ENCODE assay signal across 15 cellular contexts in the genomic region with DNA sequence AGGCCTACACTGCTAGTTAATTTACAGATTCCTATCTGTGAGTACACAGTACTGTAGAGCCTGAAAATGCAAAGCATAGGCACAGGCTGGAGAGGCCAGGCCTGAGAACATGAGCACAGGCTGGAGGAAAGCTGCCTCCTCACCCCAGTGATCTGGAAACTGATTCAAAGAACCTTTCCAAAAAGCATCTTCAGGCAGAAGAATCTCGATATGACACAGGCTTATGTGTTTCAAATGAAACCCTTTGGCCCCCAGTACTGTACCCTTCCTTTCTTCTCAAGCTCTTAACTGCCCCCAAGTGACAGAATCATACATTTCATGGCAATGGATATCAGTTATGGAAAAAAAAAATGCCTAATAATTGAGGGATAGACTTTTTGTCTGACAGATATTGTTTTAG.
DNase-seq lines count a peak whose midpoint lies in the region; ATAC-seq and TF ChIP-seq lines count a peak whose summit lies in the region.
"Had no signal": no experiment of that assay in that cellular context is flagged by ENCODE, and none has a peak within 500 bp of the region (broad histone marks: within the 10 kb centered on the region; RNA-seq: fewer than 3 reads in every experiment).

No MANE protein-coding gene starts in this region.

- DNase-seq in NAMALWA (ENCODE audit: low spot score) (peak; percentile 24), brain microvascular endothelial cell (no peak), T-helper 1 cell (no peak), nucleus accumbens (lab: John Stamatoyannopoulos, UW) (no peak)
- DNase-seq: activated effector memory CD4-positive, alpha-beta T cell treated with Interleukin-2 at 50 U/mL for 16 hours; heart right ventricle; MV-4-11; Peyer's patch; small intestine; WERI-Rb-1 had no signal

- peak; percentile 20 for TF ChIP-seq CTCF in brain microvascular endothelial cell (IDR thresholded peaks at IDR 0.05; ENCODE audit: low read depth, low read length, missing control alignments)
- peak; percentile 34 for TF ChIP-seq CTCF in neural cell (IDR thresholded peaks at IDR 0.05; ENCODE audit: poor library complexity, severe bottlenecking)

- H2AFZ ChIP-seq in neural cell (ENCODE audit: low read depth, low read length) = no peak overlapping the region

- no peaks in the 10 kb centered on the region for H3F3A ChIP-seq in neural cell (ENCODE audit: insufficient read depth, low read length, poor library complexity, severe bottlenecking)

- ATAC-seq in GM19351 (IDR thresholded peaks at IDR 0.05; ENCODE audit: unreplicated experiment) = peak; percentile 47
- ATAC-seq in GM18861 (IDR thresholded peaks at IDR 0.05; ENCODE audit: unreplicated experiment) = no peak
- ATAC-seq in HG02938 (IDR thresholded peaks at IDR 0.05; ENCODE audit: unreplicated experiment) = no peak
- ATAC-seq: heart right ventricle had no signal

- no peaks in the 10 kb centered on the region for H3K27me3 ChIP-seq in brain microvascular endothelial cell (replicated peaks)
- H3K27me3 ChIP-seq in neural cell (ENCODE audit: insufficient read depth, low read depth, low read length) = no peaks in the 10 kb centered on the region
- H3K27me3 ChIP-seq: heart right ventricle, Peyer's patch had no signal

- no peaks in the 10 kb centered on the region for H3K79me2 ChIP-seq in neural cell (replicated peaks; ENCODE audit: insufficient read depth, low read length)

- H3K4me2 ChIP-seq in neural cell (ENCODE audit: low read length) = no peak overlapping the region

- H3K4me3 ChIP-seq in brain microvascular endothelial cell (ENCODE audit: low read depth, low read length) (no peak overlapping the region), neural cell (ENCODE audit: low read length) (no peak overlapping the region)
- H3K4me3 ChIP-seq: coronary artery, heart right ventricle, Peyer's patch had no signal

- H3K36me3 ChIP-seq in brain microvascular endothelial cell (replicated peaks) (no peaks in the 10 kb centered on the region), neural cell (ENCODE audit: insufficient read depth, low read length) (no peaks in the 10 kb centered on the region)
- H3K36me3 ChIP-seq: heart right ventricle, Peyer's patch, WERI-Rb-1 had no signal

- in situ Hi-C loops in brain microvascular endothelial cell (cut with HindIII; ENCODE audit: low pct_ligation_motif_present, low sequenced_read_pairs) = no loop called here

- no peak for TF ChIP-seq EP300 in neural cell (conservative IDR thresholded peaks at IDR 0.05; ENCODE audit: poor library complexity, severe bottlenecking)

- H3K9ac ChIP-seq in neural cell (ENCODE audit: low read length) = no peak overlapping the region

- H3K9me3 ChIP-seq in neural cell (ENCODE audit: low read length) = no peaks in the 10 kb centered on the region
- H3K9me3 ChIP-seq: heart right ventricle, Peyer's patch had no signal

- H3K9me2 ChIP-seq in neural cell (ENCODE audit: insufficient read depth, low read length) = no peaks in the 10 kb centered on the region

- TF ChIP-seq RAD21 in neural cell (conservative IDR thresholded peaks at IDR 0.05) = peak; percentile 45

- no peaks in the 10 kb centered on the region for H4K20me1 ChIP-seq in neural cell (ENCODE audit: insufficient read depth)

- H3K27ac ChIP-seq in brain microvascular endothelial cell (no peak overlapping the region), neural cell (ENCODE audit: low read length) (no peak overlapping the region)
- H3K27ac ChIP-seq: coronary artery, heart right ventricle, Peyer's patch, WERI-Rb-1 had no signal

TF ChIP-seq in neural cell, 6 proteins besides CTCF, POLR2A, EP300 and RAD21:
- TF ChIP-seq TAF1 (IDR thresholded peaks at IDR 0.05; ENCODE audit: low read depth) (no peak), SMC3 (conservative IDR thresholded peaks at IDR 0.05; ENCODE audit: poor library complexity) (peak; percentile 28), POLR2AphosphoS5 (IDR thresholded peaks at IDR 0.05) (no peak), EZH2 (IDR thresholded peaks at IDR 0.05; ENCODE audit: borderline replicate concordance, insufficient read depth, low read length, poor library complexity, severe bottlenecking) (no peak), MXI1 (conservative IDR thresholded peaks at IDR 0.05; ENCODE audit: poor library complexity, severe bottlenecking) (no peak)
- TF ChIP-seq, protein P1, sequence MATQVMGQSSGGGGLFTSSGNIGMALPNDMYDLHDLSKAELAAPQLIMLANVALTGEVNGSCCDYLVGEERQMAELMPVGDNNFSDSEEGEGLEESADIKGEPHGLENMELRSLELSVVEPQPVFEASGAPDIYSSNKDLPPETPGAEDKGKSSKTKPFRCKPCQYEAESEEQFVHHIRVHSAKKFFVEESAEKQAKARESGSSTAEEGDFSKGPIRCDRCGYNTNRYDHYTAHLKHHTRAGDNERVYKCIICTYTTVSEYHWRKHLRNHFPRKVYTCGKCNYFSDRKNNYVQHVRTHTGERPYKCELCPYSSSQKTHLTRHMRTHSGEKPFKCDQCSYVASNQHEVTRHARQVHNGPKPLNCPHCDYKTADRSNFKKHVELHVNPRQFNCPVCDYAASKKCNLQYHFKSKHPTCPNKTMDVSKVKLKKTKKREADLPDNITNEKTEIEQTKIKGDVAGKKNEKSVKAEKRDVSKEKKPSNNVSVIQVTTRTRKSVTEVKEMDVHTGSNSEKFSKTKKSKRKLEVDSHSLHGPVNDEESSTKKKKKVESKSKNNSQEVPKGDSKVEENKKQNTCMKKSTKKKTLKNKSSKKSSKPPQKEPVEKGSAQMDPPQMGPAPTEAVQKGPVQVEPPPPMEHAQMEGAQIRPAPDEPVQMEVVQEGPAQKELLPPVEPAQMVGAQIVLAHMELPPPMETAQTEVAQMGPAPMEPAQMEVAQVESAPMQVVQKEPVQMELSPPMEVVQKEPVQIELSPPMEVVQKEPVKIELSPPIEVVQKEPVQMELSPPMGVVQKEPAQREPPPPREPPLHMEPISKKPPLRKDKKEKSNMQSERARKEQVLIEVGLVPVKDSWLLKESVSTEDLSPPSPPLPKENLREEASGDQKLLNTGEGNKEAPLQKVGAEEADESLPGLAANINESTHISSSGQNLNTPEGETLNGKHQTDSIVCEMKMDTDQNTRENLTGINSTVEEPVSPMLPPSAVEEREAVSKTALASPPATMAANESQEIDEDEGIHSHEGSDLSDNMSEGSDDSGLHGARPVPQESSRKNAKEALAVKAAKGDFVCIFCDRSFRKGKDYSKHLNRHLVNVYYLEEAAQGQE (IDR thresholded peaks at IDR 0.05; ENCODE audit: borderline replicate concordance) = no peak
TF ChIP-seq in neural cell: peak in this region for 1.
